ENCODE assay signal across 2 cellular contexts in genomic region chr16:75660726-75661302, GRCh38.
TF ChIP-seq lines count a peak whose summit lies in the region.

No MANE protein-coding gene starts in this region.

TF ChIP-seq in endothelial cell of umbilical vein, 7 proteins besides CTCF, POLR2A, EP300 and RAD21:
- no peak for TF ChIP-seq FOS (IDR thresholded peaks at IDR 0.05; ENCODE audit: borderline replicate concordance, insufficient read depth, low read length)
- no peak for TF ChIP-seq JUN (IDR thresholded peaks at IDR 0.05; ENCODE audit: borderline replicate concordance, insufficient read depth, insufficient read length, low read depth)
- TF ChIP-seq MYC (IDR thresholded peaks at IDR 0.05; ENCODE audit: low read depth, low read length): no peak
- TF ChIP-seq EZH2 (IDR thresholded peaks at IDR 0.05; ENCODE audit: borderline replicate concordance, low read depth, low read length, severe bottlenecking): no peak
- no peak for TF ChIP-seq GATA2 (IDR thresholded peaks at IDR 0.05; ENCODE audit: insufficient read depth, insufficient read length, low read depth, low read length)
- no peak for TF ChIP-seq MAX (IDR thresholded peaks at IDR 0.05; ENCODE audit: insufficient read depth, insufficient read length)
- TF ChIP-seq POLR2AphosphoS5 (IDR thresholded peaks at IDR 0.05; ENCODE audit: insufficient read depth, low read depth, low read length): no peak
TF ChIP-seq in endothelial cell of umbilical vein: peak in this region for 0.

TF ChIP-seq in SK-N-SH, 30 proteins besides CTCF, POLR2A, EP300 and RAD21:
- TF ChIP-seq EZH2phosphoT487 (IDR thresholded peaks at IDR 0.05; ENCODE audit: borderline replicate concordance, low read depth): no peak
- TF ChIP-seq TCF12 (IDR thresholded peaks at IDR 0.05): no peak
TF ChIP-seq in SK-N-SH: peak in this region for 0.
